27 cellular contexts compared by ENCODE assay signal in the genomic region with DNA sequence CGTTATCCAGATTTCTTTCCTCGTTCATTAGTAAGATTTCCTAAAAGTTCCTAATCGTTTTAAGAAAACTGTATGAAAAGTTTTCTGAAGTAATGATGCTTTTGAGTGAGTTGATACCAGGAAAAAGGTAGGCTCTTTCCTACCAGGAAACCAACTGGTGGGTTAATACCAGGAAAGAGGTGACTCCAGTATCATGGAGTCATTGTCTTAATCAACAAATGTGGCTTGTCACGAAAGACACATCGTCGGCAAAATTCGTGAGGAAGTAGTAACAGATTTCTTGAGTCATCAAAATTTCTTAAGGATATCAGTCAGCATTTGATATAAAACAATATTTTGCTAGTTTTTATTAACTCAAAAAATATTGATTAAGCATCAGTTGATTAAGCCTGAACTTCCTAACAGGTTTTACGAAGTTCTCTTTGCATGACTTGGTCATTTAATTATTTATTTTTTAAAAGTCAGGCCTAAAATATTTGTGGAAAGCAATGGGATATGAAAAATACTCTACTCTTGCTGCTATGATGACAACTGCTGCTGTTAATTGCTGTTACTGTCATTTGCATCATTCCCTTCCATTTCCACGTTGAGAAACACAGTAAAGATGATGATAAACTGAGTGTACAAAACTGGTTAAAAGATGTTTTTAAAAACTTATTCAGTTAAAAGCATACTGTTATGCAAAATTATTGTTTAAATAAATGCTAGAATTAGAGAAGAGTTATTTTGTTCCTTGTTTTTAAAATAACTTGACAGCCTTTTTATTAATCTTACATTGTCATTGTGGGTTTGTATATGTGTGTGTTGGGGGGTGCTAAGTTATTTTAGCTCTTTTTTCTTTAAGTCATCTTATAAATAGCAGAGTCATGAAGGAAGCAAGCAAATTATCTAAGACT. TPM values are rescaled to one million over a fixed set of nuclear protein-coding genes. Genes with fewer than 3 reads are reported as not detected.
DNase-seq lines count a peak whose midpoint lies in the region; ATAC-seq, FAIRE-seq and TF ChIP-seq lines count a peak whose summit lies in the region.
"Had no signal": no experiment of that assay in that cellular context is flagged by ENCODE, and none has a peak within 500 bp of the region (broad histone marks: within the 10 kb centered on the region; RNA-seq: fewer than 3 reads in every experiment).

No MANE protein-coding gene starts in this region.

- no peak overlapping the region for H2AFZ ChIP-seq in HepG2 (ENCODE audit: low read length)
- no peak overlapping the region for H2AFZ ChIP-seq in PC-9
- H2AFZ ChIP-seq: GM23248 had no signal

- peaks cover 0 to 6% of the 10 kb centered on the region in 2 experiments; a peak in 3 of 5 replicates for H3K27me3 ChIP-seq in HepG2 (ENCODE audit: control insufficient read depth in 1 of 2, insufficient read depth in 2 of 2, low read length in 2 of 2)
- H3K27me3 ChIP-seq in right lobe of liver, result peaks cover 0 to under 1% of the 10 kb centered on the region in 2 donors
- H3K27me3 ChIP-seq in heart right ventricle, result peaks cover 0 to 13% (median 4%) of the 10 kb centered on the region in 7 donors
- no peaks in the 10 kb centered on the region for H3K27me3 ChIP-seq in PC-9 (ENCODE audit: insufficient read depth, low read depth)
- H3K27me3 ChIP-seq: BLaER1 treated with 17β-estradiol and CSF1 and Interleukin-3, amounts not matched to agents 10 nM and 100 nM had no signal

- no peak overlapping the region for H3K27ac Mint-ChIP-seq in activated T-helper 17 cell treated with anti-CD3 and anti-CD28 coated beads, Interleukin-2, amount 50 U/mL, for 72 hours
- H3K27ac Mint-ChIP-seq: CD4-positive, alpha-beta T cell; CD8-positive, alpha-beta memory T cell; HFFc6 had no signal

- intact Hi-C loops in HepG2 (cut with micrococcal nuclease; ENCODE audit: unreplicated experiment), result no loop called here
- intact Hi-C loops in right lobe of liver (cut with DNase I), result no loop called here
- intact Hi-C loops in heart right ventricle (cut with DNase I), result no loop called here
- intact Hi-C loops in PC-9 (cut with micrococcal nuclease; ENCODE audit: unreplicated experiment), result no loop called here

- H3K36me3 ChIP-seq in HepG2 (replicated peaks in 1 of 2; ENCODE audit: control insufficient read depth in 1 of 2, insufficient read depth in 2 of 2, low read length in 2 of 2) (no peaks in the 10 kb centered on the region), right lobe of liver (no peaks in the 10 kb centered on the region), heart right ventricle (no peaks in the 10 kb centered on the region), PC-9 (ENCODE audit: low read depth) (no peaks in the 10 kb centered on the region)
- H3K36me3 ChIP-seq: BE2C; BLaER1 treated with 17β-estradiol and CSF1 and Interleukin-3, amounts not matched to agents 10 nM and 100 nM had no signal

- TF ChIP-seq RAD21 in HepG2 (CRISPR knock-in tag; IDR thresholded peaks at IDR 0.05), result no peak

- H3K4me2 ChIP-seq in HepG2 (ENCODE audit: low read depth, low read length) (no peak overlapping the region), PC-9 (no peak overlapping the region)

- BruUV-seq in HepG2 (replicated peaks; lab: Mats Ljungman, UMichigan) (no TSS peak), PC-9 (replicated peaks; lab: Mats Ljungman, UMichigan) (no TSS peak)

- no peaks in the 10 kb centered on the region; the same call in 1 of the 2 replicates for H3K9me2 ChIP-seq in PC-9 (ENCODE audit: insufficient read depth)

- H3K4me1 ChIP-seq in HepG2 (ENCODE audit: insufficient read depth, low read length) (no peaks in the 10 kb centered on the region), right lobe of liver (no peaks in the 10 kb centered on the region), heart right ventricle (no peaks in the 10 kb centered on the region), PC-9 (replicated peaks; ENCODE audit: insufficient read depth) (no peaks in the 10 kb centered on the region)
- H3K4me1 ChIP-seq: BE2C had no signal

- no peak overlapping the region for H3K4me3 Mint-ChIP-seq in activated T-helper 17 cell treated with anti-CD3 and anti-CD28 coated beads, Interleukin-2, amount 50 U/mL, for 72 hours
- H3K4me3 Mint-ChIP-seq: CD14-positive monocyte; CD4-positive, alpha-beta T cell; CD8-positive, alpha-beta memory T cell; H9; HFFc6 had no signal

- no peak overlapping the region for H3K9ac ChIP-seq in HepG2 (ENCODE audit: insufficient read depth, low read depth, low read length)
- H3K9ac ChIP-seq: BLaER1 treated with 17β-estradiol and CSF1 and Interleukin-3, amounts not matched to agents 10 nM and 100 nM; GM23248 had no signal

- 34% methylated on average over 9 of the region's 9 CpGs for WGBS in HepG2 (ENCODE audit: low lambda C conversion rate)
- 73% methylated on average over 9 of the region's 9 CpGs for WGBS in right lobe of liver (ENCODE audit: insufficient coverage, low coverage, low lambda C conversion rate, missing lambda C conversion rate)
- WGBS in heart right ventricle, 2 donors, result 90 to 92% methylated on average over 9 of the region's 9 CpGs

- H3K4me1 Mint-ChIP-seq in activated T-helper 17 cell treated with anti-CD3 and anti-CD28 coated beads, Interleukin-2, amount 50 U/mL, for 72 hours, result no peaks in the 10 kb centered on the region
- H3K4me1 Mint-ChIP-seq: CD8-positive, alpha-beta memory T cell had no signal

- TF ChIP-seq CTCF in HepG2 (CRISPR knock-in tag; IDR thresholded peaks at IDR 0.05) (no peak), right lobe of liver (IDR thresholded peaks at IDR 0.05) (no peak), heart right ventricle (IDR thresholded peaks at IDR 0.05) (no peak), PC-9 (conservative IDR thresholded peaks at IDR 0.05) (no peak)

- H3K27me3 Mint-ChIP-seq in activated T-helper 17 cell treated with anti-CD3 and anti-CD28 coated beads, Interleukin-2, amount 50 U/mL, for 72 hours, result peaks cover 3% of the 10 kb centered on the region
- H3K27me3 Mint-ChIP-seq: CD8-positive, alpha-beta memory T cell had no signal

- H3K79me2 ChIP-seq in HepG2 (ENCODE audit: insufficient read depth, low read length) (no peaks in the 10 kb centered on the region), PC-9 (ENCODE audit: low read depth) (no peaks in the 10 kb centered on the region)

- TF ChIP-seq POLR2A in HepG2 (IDR thresholded peaks at IDR 0.05; ENCODE audit: insufficient read depth in 1 of 2, low read depth in 2 of 2, low read length in 2 of 2) (no peak), right lobe of liver (IDR thresholded peaks at IDR 0.05) (no peak)

- TF ChIP-seq EP300 in HepG2 (IDR thresholded peaks at IDR 0.05; ENCODE audit: low read depth in 2 of 2, low read length in 2 of 2) (no peak), HepG2 (CRISPR knock-in tag; IDR thresholded peaks at IDR 0.05; ENCODE audit: borderline replicate concordance) (no peak)

- POLR2A ChIA-PET in HepG2 (lab: Yijun Ruan, JAX), result no interaction called here
- POLR2A ChIA-PET in PC-9 (lab: Charles Lee; ENCODE audit: unreplicated experiment), result no interaction called here

- H3K27ac ChIP-seq in HepG2 (ENCODE audit: extremely low read length, insufficient read depth, low read length) (no peak overlapping the region), right lobe of liver (no peak overlapping the region), heart right ventricle (no peak overlapping the region), PC-9 (no peak overlapping the region)
- H3K27ac ChIP-seq: 22Rv1, GM23248 had no signal

- no peaks in the 10 kb centered on the region for H4K20me1 ChIP-seq in HepG2 (ENCODE audit: insufficient read depth, low read length)
- no peaks in the 10 kb centered on the region for H4K20me1 ChIP-seq in PC-9 (ENCODE audit: insufficient read depth)
- H4K20me1 ChIP-seq: BLaER1 treated with 17β-estradiol and CSF1 and Interleukin-3, amounts not matched to agents 10 nM and 100 nM had no signal

- DNase-seq in HepG2 (ENCODE audit: low spot score), result no peak
- no peak for DNase-seq in right lobe of liver
- peak; percentile 47 for DNase-seq in OCI-M1 (lab: John Stamatoyannopoulos, UW)
- DNase-seq in heart right ventricle, result no peak
- DNase-seq in PC-9, result no peak
- DNase-seq: ACHN; AML-193; BE2C; CD4-positive, alpha-beta T cell; CD8-positive, alpha-beta memory T cell; DMS 273 treated with DMSO at 0.1 percent for 48 hours; DMS79; EL; GDM1; GM23248; H9; HFFc6 had no signal

- no peaks in the 10 kb centered on the region for H3F3A ChIP-seq in PC-9 (ENCODE audit: insufficient read depth, low read depth)

- no peaks in the 10 kb centered on the region for H3K9me3 ChIP-seq in HepG2 (ENCODE audit: low read length)
- H3K9me3 ChIP-seq in right lobe of liver, result no peaks in the 10 kb centered on the region
- no peaks in the 10 kb centered on the region for H3K9me3 ChIP-seq in heart right ventricle
- H3K9me3 ChIP-seq in PC-9 (ENCODE audit: insufficient read depth, low read depth), result no peaks in the 10 kb centered on the region
- H3K9me3 ChIP-seq: BE2C; BLaER1 treated with 17β-estradiol and CSF1 and Interleukin-3, amounts not matched to agents 10 nM and 100 nM had no signal

- ATAC-seq in HepG2, result no peak
- ATAC-seq in right lobe of liver, result no peak
- ATAC-seq in heart right ventricle, result no peak
- no peak for ATAC-seq in activated T-helper 17 cell treated with anti-CD3 and anti-CD28 coated beads, Interleukin-2, amount 50 U/mL, for 72 hours (replicated peaks)
- ATAC-seq: GM12878, HCT116 had no signal

- FAIRE-seq in HepG2 (lab: Jason Lieb, UNC), result no peak
- FAIRE-seq: A204.1, D721Med, GM12878, GM19239 had no signal

- H3K4me3 ChIP-seq in HepG2 (replicated peaks in 1 of 3; ENCODE audit: insufficient read depth in 1 of 3, low read depth in 2 of 3, low read length in 3 of 3) (no peak overlapping the region), right lobe of liver (no peak overlapping the region), heart right ventricle (no peak overlapping the region), PC-9 (no peak overlapping the region)
- H3K4me3 ChIP-seq: BLaER1 treated with 17β-estradiol and CSF1 and Interleukin-3, amounts not matched to agents 10 nM and 100 nM; GM12878; GM23248 had no signal

- H3K36me3 Mint-ChIP-seq in activated T-helper 17 cell treated with anti-CD3 and anti-CD28 coated beads, Interleukin-2, amount 50 U/mL, for 72 hours (ENCODE audit: low read depth), result no peaks in the 10 kb centered on the region
- H3K36me3 Mint-ChIP-seq: CD14-positive monocyte; CD8-positive, alpha-beta memory T cell had no signal

- no peaks in the 10 kb centered on the region for H3K9me3 Mint-ChIP-seq in activated T-helper 17 cell treated with anti-CD3 and anti-CD28 coated beads, Interleukin-2, amount 50 U/mL, for 72 hours
- H3K9me3 Mint-ChIP-seq: CD4-positive, alpha-beta T cell; HFFc6 had no signal

- CTCF ChIA-PET in HepG2 (lab: Yijun Ruan, JAX; ENCODE audit: low intra/inter-chr PET ratio, low total read pairs) (no interaction called here), PC-9 (lab: Charles Lee) (interaction anchor here (0.7 kb wide), 1 partner anchor 260 kb away, joined by 3 read pairs; no protein-coding TSS in a partner anchor)

- in situ Hi-C loops in HepG2 (cut with HindIII; ENCODE audit: extremely low pct_ligation_motif_present, low pct_unique_long_range_greater_than_20kb), result no loop called here

RNA-seq across cellular contexts. Expression of gene PPBP, which starts 3.2 kb away (rescaled TPM):
- total RNA-seq in HepG2 (2016; rRNA removed; fragmentation: Illumina TruSeq; extraction: Trizol), result not detected in 2 replicates
- not detected in 2 replicates for total RNA-seq in HepG2 (2016; cell fraction: cytosol; rRNA removed; fragmentation: Illumina TruSeq; extraction: Trizol; ENCODE audit: low read depth)
- not detected in 2 replicates for total RNA-seq in HepG2 (2016; cell fraction: insoluble cytoplasmic fraction; rRNA removed; fragmentation: Illumina TruSeq; extraction: Trizol)
- total RNA-seq in HepG2 (2016; cell fraction: membrane; rRNA removed; fragmentation: Illumina TruSeq; extraction: Trizol), result not detected in 2 replicates
- not detected in 2 replicates for total RNA-seq in HepG2 (2016; cell fraction: nucleus; rRNA removed; fragmentation: Illumina TruSeq; extraction: Trizol)
- polyA plus RNA-seq in HepG2 (2011; rRNA removed), result not detected in 2 replicates
- not detected in 2 replicates for polyA plus RNA-seq in HepG2 (2011; cell fraction: cytosol; rRNA removed)
- polyA plus RNA-seq in HepG2 (2011; cell fraction: nucleus; rRNA removed), result not detected in 2 replicates
- polyA plus RNA-seq in HepG2 (2012), result not detected in 2 replicates
- polyA plus RNA-seq in HepG2 (2016; cell fraction: cytosol; fragmentation: Illumina TruSeq; extraction: Trizol; ENCODE audit: low read depth), result not detected in 2 replicates
- not detected in 2 replicates for polyA plus RNA-seq in HepG2 (2016; cell fraction: insoluble cytoplasmic fraction; fragmentation: Illumina TruSeq; extraction: Trizol; ENCODE audit: low read depth)
- not detected in 2 replicates for polyA plus RNA-seq in HepG2 (2016; cell fraction: membrane; fragmentation: Illumina TruSeq; extraction: Trizol; ENCODE audit: low read depth)
- not detected in 2 replicates for polyA plus RNA-seq in HepG2 (2016; cell fraction: nucleus; fragmentation: Illumina TruSeq; extraction: Trizol; ENCODE audit: insufficient read depth, low read depth)
- not detected in 2 replicates for polyA minus RNA-seq in HepG2 (2011; rRNA and poly(A)+ RNA removed; ENCODE audit: low replicate concordance)
- polyA minus RNA-seq in HepG2 (2011; cell fraction: cytosol; rRNA and poly(A)+ RNA removed), result not detected in 2 replicates
- not detected in 2 replicates for polyA minus RNA-seq in HepG2 (2011; cell fraction: nucleus; rRNA and poly(A)+ RNA removed)
- total RNA-seq in right lobe of liver, result 1 to 10 TPM in 3 of 6 experiments, under 1 TPM in 2, not detected in 1; 0.42 to 8.5 (median 1.2) TPM
- 1 to 10 TPM in 2 of 10 donors, under 1 TPM in 5, not detected in 3; 0.42 to 1.5 (median 0.50) TPM for total RNA-seq in heart right ventricle
- under 1 TPM in 1 of 2 donors, not detected in 1; 0.58 TPM for polyA plus RNA-seq in heart right ventricle
- total RNA-seq in activated T-helper 17 cell treated with anti-CD3 and anti-CD28 coated beads, Interleukin-2, amount 50 U/mL, for 72 hours, result not detected
- not detected in 2 replicates for total RNA-seq in PC-9 (2021)
- total RNA-seq: CD8-positive, alpha-beta memory T cell; GM12878; GM23248; H4; HFFc6 had no signal
- polyA plus RNA-seq: CD8-positive, alpha-beta memory T cell; GM12878; GM23248 had no signal

RNA-seq across cellular contexts. Expression of gene CXCL5, which starts 7.2 kb away (rescaled TPM):
- not detected in 2 replicates for total RNA-seq in HepG2 (2016; rRNA removed; fragmentation: Illumina TruSeq; extraction: Trizol)
- not detected in 2 replicates for total RNA-seq in HepG2 (2016; cell fraction: cytosol; rRNA removed; fragmentation: Illumina TruSeq; extraction: Trizol; ENCODE audit: low read depth)
- total RNA-seq in HepG2 (2016; cell fraction: insoluble cytoplasmic fraction; rRNA removed; fragmentation: Illumina TruSeq; extraction: Trizol), result not detected in 2 replicates
- total RNA-seq in HepG2 (2016; cell fraction: membrane; rRNA removed; fragmentation: Illumina TruSeq; extraction: Trizol), result not detected in 2 replicates
- total RNA-seq in HepG2 (2016; cell fraction: nucleus; rRNA removed; fragmentation: Illumina TruSeq; extraction: Trizol), result not detected in 2 replicates
- polyA plus RNA-seq in HepG2 (2011; rRNA removed), result 0.03 TPM in 1 of 2 replicates, not detected in the other
- not detected in 2 replicates for polyA plus RNA-seq in HepG2 (2011; cell fraction: cytosol; rRNA removed)
- polyA plus RNA-seq in HepG2 (2011; cell fraction: nucleus; rRNA removed), result not detected in 2 replicates
- not detected in 2 replicates for polyA plus RNA-seq in HepG2 (2012)
- polyA plus RNA-seq in HepG2 (2016; cell fraction: cytosol; fragmentation: Illumina TruSeq; extraction: Trizol; ENCODE audit: low read depth), result not detected in 2 replicates
- polyA plus RNA-seq in HepG2 (2016; cell fraction: insoluble cytoplasmic fraction; fragmentation: Illumina TruSeq; extraction: Trizol; ENCODE audit: low read depth), result not detected in 2 replicates
- polyA plus RNA-seq in HepG2 (2016; cell fraction: membrane; fragmentation: Illumina TruSeq; extraction: Trizol; ENCODE audit: low read depth), result not detected in 2 replicates
- polyA plus RNA-seq in HepG2 (2016; cell fraction: nucleus; fragmentation: Illumina TruSeq; extraction: Trizol; ENCODE audit: insufficient read depth, low read depth), result not detected in 2 replicates
- polyA minus RNA-seq in HepG2 (2011; rRNA and poly(A)+ RNA removed; ENCODE audit: low replicate concordance), result not detected in 2 replicates
- polyA minus RNA-seq in HepG2 (2011; cell fraction: cytosol; rRNA and poly(A)+ RNA removed), result not detected in 2 replicates
- not detected in 2 replicates for polyA minus RNA-seq in HepG2 (2011; cell fraction: nucleus; rRNA and poly(A)+ RNA removed)
- total RNA-seq in right lobe of liver, result under 1 TPM in 3 of 6 experiments, not detected in 3; 0.10 to 1.00 (median 0.19) TPM
- total RNA-seq in heart right ventricle, result under 1 TPM in 3 of 10 donors, not detected in 7; 0.15 to 0.25 (median 0.18) TPM
- polyA plus RNA-seq in heart right ventricle, result under 1 TPM; 0.07 to 0.09 TPM
- total RNA-seq in activated T-helper 17 cell treated with anti-CD3 and anti-CD28 coated beads, Interleukin-2, amount 50 U/mL, for 72 hours, result not detected
- total RNA-seq in PC-9 (2021), result not detected in 2 replicates
- total RNA-seq: CD4-positive, alpha-beta T cell; CD8-positive, alpha-beta memory T cell; GM12878; GM23248; H4 had no signal
- polyA plus RNA-seq: CD8-positive, alpha-beta memory T cell; GM12878; GM23248 had no signal

RNA-seq across cellular contexts. Expression of gene PF4, which starts 9.4 kb away (rescaled TPM):
- not detected in 2 replicates for total RNA-seq in HepG2 (2016; rRNA removed; fragmentation: Illumina TruSeq; extraction: Trizol)
- total RNA-seq in HepG2 (2016; cell fraction: cytosol; rRNA removed; fragmentation: Illumina TruSeq; extraction: Trizol; ENCODE audit: low read depth), result not detected in 2 replicates
- total RNA-seq in HepG2 (2016; cell fraction: insoluble cytoplasmic fraction; rRNA removed; fragmentation: Illumina TruSeq; extraction: Trizol), result not detected in 2 replicates
- not detected in 2 replicates for total RNA-seq in HepG2 (2016; cell fraction: membrane; rRNA removed; fragmentation: Illumina TruSeq; extraction: Trizol)
- not detected in 2 replicates for total RNA-seq in HepG2 (2016; cell fraction: nucleus; rRNA removed; fragmentation: Illumina TruSeq; extraction: Trizol)
- not detected in 2 replicates for polyA plus RNA-seq in HepG2 (2011; rRNA removed)
- polyA plus RNA-seq in HepG2 (2011; cell fraction: cytosol; rRNA removed), result not detected in 2 replicates
- polyA plus RNA-seq in HepG2 (2011; cell fraction: nucleus; rRNA removed), result not detected in 2 replicates
- polyA plus RNA-seq in HepG2 (2012), result not detected in 2 replicates
- not detected in 2 replicates for polyA plus RNA-seq in HepG2 (2016; cell fraction: cytosol; fragmentation: Illumina TruSeq; extraction: Trizol; ENCODE audit: low read depth)
- polyA plus RNA-seq in HepG2 (2016; cell fraction: insoluble cytoplasmic fraction; fragmentation: Illumina TruSeq; extraction: Trizol; ENCODE audit: low read depth), result not detected in 2 replicates
- not detected in 2 replicates for polyA plus RNA-seq in HepG2 (2016; cell fraction: membrane; fragmentation: Illumina TruSeq; extraction: Trizol; ENCODE audit: low read depth)
- polyA plus RNA-seq in HepG2 (2016; cell fraction: nucleus; fragmentation: Illumina TruSeq; extraction: Trizol; ENCODE audit: insufficient read depth, low read depth), result not detected in 2 replicates
- not detected in 2 replicates for polyA minus RNA-seq in HepG2 (2011; rRNA and poly(A)+ RNA removed; ENCODE audit: low replicate concordance)
- not detected in 2 replicates for polyA minus RNA-seq in HepG2 (2011; cell fraction: cytosol; rRNA and poly(A)+ RNA removed)
- not detected in 2 replicates for polyA minus RNA-seq in HepG2 (2011; cell fraction: nucleus; rRNA and poly(A)+ RNA removed)
- 1 to 10 TPM in 3 of 6 experiments, under 1 TPM in 1, not detected in 2; 0.74 to 2.2 (median 1.5) TPM for total RNA-seq in right lobe of liver
- total RNA-seq in heart right ventricle, result under 1 TPM in 1 of 10 donors, not detected in 9; 0.76 TPM
- polyA plus RNA-seq in heart right ventricle, result under 1 TPM in 1 of 2 donors, not detected in 1; 0.61 TPM
- total RNA-seq in activated T-helper 17 cell treated with anti-CD3 and anti-CD28 coated beads, Interleukin-2, amount 50 U/mL, for 72 hours, result not detected
- not detected in 2 replicates for total RNA-seq in PC-9 (2021)
- total RNA-seq: CD4-positive, alpha-beta T cell; CD8-positive, alpha-beta memory T cell; GM12878; GM23248; H4 had no signal
- polyA plus RNA-seq: CD8-positive, alpha-beta memory T cell; GM12878; GM23248 had no signal

RNA-seq across cellular contexts. Expression of gene CXCL3, which starts 47.3 kb away (rescaled TPM):
- total RNA-seq in HepG2 (2016; rRNA removed; fragmentation: Illumina TruSeq; extraction: Trizol) (0.13 TPM in 1 of 2 replicates, not detected in the other), right lobe of liver (1 to 10 TPM in 1 of 6 experiments, under 1 TPM in 3, not detected in 2; 0.25 to 2.0 (median 0.62) TPM), heart right ventricle (1 to 10 TPM in 5 of 10 donors, under 1 TPM in 4, not detected in 1; 0.24 to 5.1 (median 1.4) TPM), PC-9 (2021) (not detected in 2 replicates)
- not detected in 2 replicates for total RNA-seq in HepG2 (2016; cell fraction: cytosol; rRNA removed; fragmentation: Illumina TruSeq; extraction: Trizol; ENCODE audit: low read depth)
- total RNA-seq in HepG2 (2016; cell fraction: insoluble cytoplasmic fraction; rRNA removed; fragmentation: Illumina TruSeq; extraction: Trizol), result 0.24 TPM in 1 of 2 replicates, not detected in the other
- total RNA-seq in HepG2 (2016; cell fraction: membrane; rRNA removed; fragmentation: Illumina TruSeq; extraction: Trizol), result not detected in 2 replicates
- total RNA-seq in HepG2 (2016; cell fraction: nucleus; rRNA removed; fragmentation: Illumina TruSeq; extraction: Trizol), result 0.38 TPM in 1 of 2 replicates, not detected in the other
- polyA plus RNA-seq in HepG2 (2011; rRNA removed) (not detected in 2 replicates), heart right ventricle (1 to 10 TPM; 1.1 to 1.9 TPM)
- polyA plus RNA-seq in HepG2 (2011; cell fraction: cytosol; rRNA removed), result not detected in 2 replicates
- not detected in 2 replicates for polyA plus RNA-seq in HepG2 (2011; cell fraction: nucleus; rRNA removed)
- not detected in 2 replicates for polyA plus RNA-seq in HepG2 (2012)
- polyA plus RNA-seq in HepG2 (2016; cell fraction: cytosol; fragmentation: Illumina TruSeq; extraction: Trizol; ENCODE audit: low read depth), result not detected in 2 replicates
- polyA plus RNA-seq in HepG2 (2016; cell fraction: insoluble cytoplasmic fraction; fragmentation: Illumina TruSeq; extraction: Trizol; ENCODE audit: low read depth), result 0.22 TPM in 1 of 2 replicates, not detected in the other
- 0.24 TPM in 1 of 2 replicates, not detected in the other for polyA plus RNA-seq in HepG2 (2016; cell fraction: membrane; fragmentation: Illumina TruSeq; extraction: Trizol; ENCODE audit: low read depth)
- polyA plus RNA-seq in HepG2 (2016; cell fraction: nucleus; fragmentation: Illumina TruSeq; extraction: Trizol; ENCODE audit: insufficient read depth, low read depth), result 0.53 and 1.3 TPM in 2 replicates
- 0.89 TPM in 1 of 2 replicates, not detected in the other for polyA minus RNA-seq in HepG2 (2011; rRNA and poly(A)+ RNA removed; ENCODE audit: low replicate concordance)
- not detected in 2 replicates for polyA minus RNA-seq in HepG2 (2011; cell fraction: cytosol; rRNA and poly(A)+ RNA removed)
- polyA minus RNA-seq in HepG2 (2011; cell fraction: nucleus; rRNA and poly(A)+ RNA removed), result not detected in 2 replicates
- not detected for total RNA-seq in activated T-helper 17 cell treated with anti-CD3 and anti-CD28 coated beads, Interleukin-2, amount 50 U/mL, for 72 hours
- total RNA-seq: CD8-positive, alpha-beta memory T cell; GM12878; GM23248 had no signal
- polyA plus RNA-seq: CD8-positive, alpha-beta memory T cell; GM12878 had no signal
